8 cellular contexts compared by ENCODE assay signal in the genomic region with DNA sequence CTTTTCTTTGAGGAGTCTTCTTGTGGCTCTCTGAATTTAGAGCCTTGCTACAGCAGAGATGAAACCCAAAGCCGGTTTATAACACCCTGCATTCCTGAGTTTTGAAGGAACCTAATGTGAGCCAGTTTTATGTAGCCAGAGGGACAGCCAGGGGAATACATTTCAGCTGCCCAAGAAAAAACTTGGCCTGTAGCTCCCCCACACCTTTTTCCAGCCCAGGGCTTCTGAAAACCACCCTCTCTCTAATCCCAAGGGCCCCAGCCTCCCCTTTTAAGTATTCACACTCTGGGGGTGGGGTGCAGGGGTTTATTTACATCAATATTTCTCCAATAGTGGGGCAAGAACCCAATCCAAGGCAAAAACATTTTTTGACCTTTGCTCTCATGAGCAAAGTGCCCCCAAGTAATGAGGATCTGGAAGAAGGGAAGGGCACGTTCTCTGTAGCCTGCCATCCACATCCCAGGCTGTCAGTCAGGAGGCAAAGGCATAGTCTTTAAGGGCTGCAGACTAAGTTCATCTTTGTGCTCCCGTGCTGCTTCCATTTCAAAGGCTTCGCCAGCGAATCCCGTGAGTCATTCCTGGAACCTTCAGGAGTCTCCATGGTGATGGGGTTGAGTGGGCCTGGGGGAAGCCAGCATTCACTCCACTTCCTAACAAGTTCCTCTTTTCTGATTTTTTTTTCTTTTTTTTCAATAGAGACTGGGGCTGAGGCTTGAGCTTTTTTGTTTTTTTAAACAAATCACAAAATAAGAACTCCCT. TPM values are rescaled to one million over a fixed set of nuclear protein-coding genes. Genes with fewer than 3 reads are reported as not detected.
A peak's percentile ranks its signal among the peaks of the same experiment; 100 is the strongest.
DNase-seq lines count a peak whose midpoint lies in the region; ATAC-seq and TF ChIP-seq lines count a peak whose summit lies in the region.

No MANE protein-coding gene starts in this region.

- no peaks in the 10 kb centered on the region for H3K9me3 ChIP-seq in neural progenitor cell (ENCODE audit: low read depth)

- peaks cover 22% of the 10 kb centered on the region for H3K4me1 Mint-ChIP-seq in endothelial cell (ENCODE audit: unreplicated experiment)
- H3K4me1 Mint-ChIP-seq in neural progenitor cell = peaks cover 81% of the 10 kb centered on the region
- H3K4me1 Mint-ChIP-seq in stimulated activated naive CD8-positive, alpha-beta T cell treated with anti-CD3 and anti-CD28 coated beads, Interleukin-15, amount 100 ng/mL, for 72 hours = peaks cover 7% of the 10 kb centered on the region

- H3K27ac ChIP-seq in neural progenitor cell = no peak overlapping the region

- H3K27me3 Mint-ChIP-seq in endothelial cell (ENCODE audit: unreplicated experiment) (peaks cover 8% of the 10 kb centered on the region), neural progenitor cell (ENCODE audit: insufficient read depth, low read depth) (peaks cover 8% of the 10 kb centered on the region)
- H3K27me3 Mint-ChIP-seq in stimulated activated naive CD8-positive, alpha-beta T cell treated with anti-CD3 and anti-CD28 coated beads, Interleukin-15, amount 100 ng/mL, for 72 hours = peaks cover 51% of the 10 kb centered on the region

- H3K4me3 ChIP-seq in neural progenitor cell = no peak overlapping the region

- no peak overlapping the region for H3K9ac ChIP-seq in neural progenitor cell

- H3K9me3 Mint-ChIP-seq in endothelial cell (ENCODE audit: unreplicated experiment) (no peaks in the 10 kb centered on the region), neural progenitor cell (no peaks in the 10 kb centered on the region)
- no peaks in the 10 kb centered on the region for H3K9me3 Mint-ChIP-seq in stimulated activated naive CD8-positive, alpha-beta T cell treated with anti-CD3 and anti-CD28 coated beads, Interleukin-15, amount 100 ng/mL, for 72 hours

- H4K20me1 ChIP-seq in neural progenitor cell (ENCODE audit: low read depth) = no peaks in the 10 kb centered on the region

- H3K36me3 ChIP-seq in neural progenitor cell = no peaks in the 10 kb centered on the region

- no peaks in the 10 kb centered on the region for H3K27me3 ChIP-seq in neural progenitor cell

- DNase-seq in Ammon's horn (ENCODE audit: low spot score) (peak; percentile 71), NCI-H1694 treated with DMSO at 0.1 percent for 48 hours (lab: John Stamatoyannopoulos, UW) (peak; percentile 32), endothelial cell (ENCODE audit: low spot score) (peak; percentile 37), neural progenitor cell (ENCODE audit: low spot score) (peak; percentile 66), NCI-H510A (lab: John Stamatoyannopoulos, UW) (no peak), NCI-H2171 (lab: John Stamatoyannopoulos, UW) (no peak)
- DNase-seq in activated CD4-positive, alpha-beta T cell treated with anti-CD3 and anti-CD28 coated beads, Interleukin-2, amount 50 U/mL, for 4 hours = no peak
- no peak for DNase-seq in stimulated activated naive CD8-positive, alpha-beta T cell treated with anti-CD3 and anti-CD28 coated beads, Interleukin-15, amount 100 ng/mL, for 72 hours

- H3K79me2 ChIP-seq in neural progenitor cell (ENCODE audit: low read depth) = no peaks in the 10 kb centered on the region

- H3K4me1 ChIP-seq in neural progenitor cell = peaks cover 19% of the 10 kb centered on the region

- H3F3A ChIP-seq in neural progenitor cell (ENCODE audit: low read depth) = peaks cover 16% of the 10 kb centered on the region

- H3K4me2 ChIP-seq in neural progenitor cell = peak overlapping the region; percentile 7

- no peak for ATAC-seq in stimulated activated naive CD8-positive, alpha-beta T cell treated with anti-CD3 and anti-CD28 coated beads, Interleukin-15, amount 100 ng/mL, for 72 hours

- TF ChIP-seq CTCF in endothelial cell (IDR thresholded peaks at IDR 0.05; ENCODE audit: unreplicated experiment) (no peak), neural progenitor cell (IDR thresholded peaks at IDR 0.05) (no peak)

- H2AFZ ChIP-seq in neural progenitor cell (replicated peaks) = peak overlapping the region; percentile 63

- no peaks in the 10 kb centered on the region for H3K36me3 Mint-ChIP-seq in endothelial cell (ENCODE audit: low read depth, unreplicated experiment)
- no peaks in the 10 kb centered on the region for H3K36me3 Mint-ChIP-seq in neural progenitor cell

- H3K4me3 Mint-ChIP-seq in endothelial cell (ENCODE audit: unreplicated experiment) = no peak overlapping the region
- peak overlapping the region; percentile 59 for H3K4me3 Mint-ChIP-seq in neural progenitor cell
- no peak overlapping the region for H3K4me3 Mint-ChIP-seq in stimulated activated naive CD8-positive, alpha-beta T cell treated with anti-CD3 and anti-CD28 coated beads, Interleukin-15, amount 100 ng/mL, for 72 hours

- H3K27ac Mint-ChIP-seq in endothelial cell (ENCODE audit: unreplicated experiment) (peak overlapping the region; percentile 61), neural progenitor cell (peak overlapping the region; percentile 99)
- no peak overlapping the region for H3K27ac Mint-ChIP-seq in stimulated activated naive CD8-positive, alpha-beta T cell treated with anti-CD3 and anti-CD28 coated beads, Interleukin-15, amount 100 ng/mL, for 72 hours

RNA-seq across cellular contexts. Expression of a gene that starts 33.2 kb away (rescaled TPM):
- total RNA-seq in endothelial cell (ENCODE audit: unreplicated experiment) (0.77 TPM), neural progenitor cell (ENCODE audit: low replicate concordance) (0.06 TPM in 1 of 2 replicates, not detected in the other)

RNA-seq across cellular contexts. Expression of a gene that starts 59.6 kb away (rescaled TPM):
- total RNA-seq in endothelial cell (ENCODE audit: unreplicated experiment) (not detected), neural progenitor cell (ENCODE audit: low replicate concordance) (not detected in 2 replicates)

Comparison
In these comparisons a context has a peak if more than half of its experiments do, and no peak if none do; other contexts are left out.
1. DNase-seq: peak in Ammon's horn (single experiment), NCI-H1694 treated with DMSO at 0.1 percent for 48 hours (single experiment), endothelial cell (single experiment) and neural progenitor cell (single experiment); none in NCI-H510A (single experiment), NCI-H2171 (single experiment), activated CD4-positive, alpha-beta T cell treated with anti-CD3 and anti-CD28 coated beads, Interleukin-2, amount 50 U/mL, for 4 hours (0 of 2) and stimulated activated naive CD8-positive, alpha-beta T cell treated with anti-CD3 and anti-CD28 coated beads, Interleukin-15, amount 100 ng/mL, for 72 hours (0 of 2).
2. H3K27ac Mint-ChIP-seq: peak in endothelial cell (single experiment) and neural progenitor cell (single experiment); none in stimulated activated naive CD8-positive, alpha-beta T cell treated with anti-CD3 and anti-CD28 coated beads, Interleukin-15, amount 100 ng/mL, for 72 hours (0 of 2).